Comparison of ENCODE assay signal across 3 cellular contexts in the genomic region with DNA sequence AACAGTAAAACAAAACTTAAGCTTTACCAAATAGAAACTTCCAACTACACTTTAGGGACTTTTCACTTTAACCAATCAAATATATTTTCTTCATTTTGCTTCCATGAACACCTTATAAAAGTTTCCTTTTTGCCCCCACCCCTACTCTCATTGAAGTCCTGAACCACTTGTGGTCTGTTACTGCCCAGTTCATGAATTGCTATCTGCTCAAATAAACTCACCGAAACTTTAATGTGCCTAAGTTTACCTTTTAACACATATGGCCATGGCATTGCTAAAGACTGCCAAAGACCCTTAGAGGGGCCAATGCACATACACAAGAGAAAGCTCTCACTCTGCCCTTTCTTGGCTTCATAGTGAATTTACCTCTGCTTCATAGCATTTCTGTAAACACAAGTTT.
"Had no signal": no experiment of that assay in that cellular context is flagged by ENCODE, and none has a peak within 500 bp of the region (broad histone marks: within the 10 kb centered on the region; RNA-seq: fewer than 3 reads in every experiment).

No MANE protein-coding gene starts in this region.

- ATAC-seq: GM12878 had no signal

- DNase-seq: GDM1, GF-D8 had no signal

- H3K4me3 ChIP-seq: GM12878 had no signal
